Comparison of ENCODE assay signal across 8 cellular contexts in the genomic region with DNA sequence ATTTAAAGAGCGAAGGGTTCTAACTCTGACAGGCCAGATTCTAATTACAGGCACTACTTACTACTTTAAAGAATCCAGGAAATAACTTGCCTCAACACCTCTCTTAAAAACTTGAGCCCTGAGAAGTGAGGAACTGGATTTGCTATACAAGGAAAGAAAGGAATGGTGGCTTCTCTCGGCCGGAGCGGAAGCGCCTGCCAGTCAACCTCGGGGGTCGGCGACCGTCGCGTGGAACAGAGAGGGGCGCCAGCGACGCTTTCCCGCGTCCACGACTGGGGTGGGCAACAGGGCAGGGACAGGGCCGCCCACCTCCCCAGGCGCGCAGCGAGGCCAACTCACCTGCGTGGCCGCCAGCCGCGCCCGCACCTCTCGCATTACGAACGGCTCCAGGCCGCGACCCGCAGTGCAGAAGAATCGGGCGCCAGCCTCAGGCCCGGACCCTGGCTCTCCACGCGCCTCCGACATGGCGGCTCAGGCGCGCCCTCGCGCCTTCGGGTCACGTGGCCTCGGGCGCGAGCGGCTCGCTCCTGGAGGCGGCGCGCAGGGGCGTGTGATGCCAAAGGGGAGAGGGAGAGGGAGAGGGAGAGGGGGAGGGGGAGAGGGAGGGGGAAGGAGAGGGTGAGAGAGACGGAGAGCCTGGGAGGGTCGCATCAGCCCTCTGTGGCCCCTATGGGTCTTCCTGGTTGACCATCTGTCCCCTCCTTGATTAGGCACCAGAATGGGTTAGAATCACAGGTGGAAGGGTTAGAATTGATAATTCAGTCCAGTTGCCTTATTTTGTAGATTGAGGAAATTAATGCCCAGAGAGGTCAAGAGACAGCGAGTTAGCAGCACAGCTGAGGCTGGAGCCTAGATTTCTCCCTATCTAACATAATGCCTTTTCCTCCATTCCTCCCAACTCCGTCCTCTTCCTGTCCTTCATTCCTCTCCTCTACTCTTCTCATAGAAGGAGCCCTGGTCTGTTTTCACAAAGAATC. TPM values are rescaled to one million over a fixed set of nuclear protein-coding genes. Genes with fewer than 3 reads are reported as not detected.
DNase-seq lines count a peak whose midpoint lies in the region; ATAC-seq, FAIRE-seq and TF ChIP-seq lines count a peak whose summit lies in the region.

A gene with protein sequence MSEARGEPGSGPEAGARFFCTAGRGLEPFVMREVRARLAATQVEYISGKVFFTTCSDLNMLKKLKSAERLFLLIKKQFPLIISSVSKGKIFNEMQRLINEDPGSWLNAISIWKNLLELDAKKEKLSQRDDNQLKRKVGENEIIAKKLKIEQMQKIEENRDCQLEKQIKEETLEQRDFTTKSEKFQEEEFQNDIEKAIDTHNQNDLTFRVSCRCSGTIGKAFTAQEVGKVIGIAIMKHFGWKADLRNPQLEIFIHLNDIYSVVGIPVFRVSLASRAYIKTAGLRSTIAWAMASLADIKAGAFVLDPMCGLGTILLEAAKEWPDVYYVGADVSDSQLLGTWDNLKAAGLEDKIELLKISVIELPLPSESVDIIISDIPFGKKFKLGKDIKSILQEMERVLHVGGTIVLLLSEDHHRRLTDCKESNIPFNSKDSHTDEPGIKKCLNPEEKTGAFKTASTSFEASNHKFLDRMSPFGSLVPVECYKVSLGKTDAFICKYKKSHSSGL (minus strand): TSS at position 484 of the 977 bp plus-strand sequence. CDS start 19 bp downstream, at position 465.

- H3K9me3 ChIP-seq in astrocyte (ENCODE audit: insufficient read depth, low read depth, low read length), result no peaks in the 10 kb centered on the region

- no peak for FAIRE-seq in astrocyte (lab: Jason Lieb, UNC)

- H3K27me3 Mint-ChIP-seq in T-helper 2 cell treated with Interferon-gamma antibody and Interleukin-4, amounts not matched to agents 5 μg/mL and 100 μg/mL, for 36 hours (ENCODE audit: low read depth), result no peaks in the 10 kb centered on the region
- H3K27me3 Mint-ChIP-seq in astrocyte (ENCODE audit: low read depth, unreplicated experiment), result no peaks in the 10 kb centered on the region

- no peaks in the 10 kb centered on the region for H3K27me3 ChIP-seq in astrocyte (ENCODE audit: insufficient read depth, low read length)

- peaks cover 4% of the 10 kb centered on the region for H3K9me3 Mint-ChIP-seq in T-helper 2 cell treated with Interferon-gamma antibody and Interleukin-4, amounts not matched to agents 5 μg/mL and 100 μg/mL, for 36 hours
- H3K9me3 Mint-ChIP-seq in astrocyte (ENCODE audit: unreplicated experiment), result peaks cover 3% of the 10 kb centered on the region

- H4K20me1 ChIP-seq in astrocyte (ENCODE audit: insufficient read depth, low read length), result peaks cover 5% of the 10 kb centered on the region

- peaks cover 20% of the 10 kb centered on the region for H3K4me1 ChIP-seq in astrocyte (ENCODE audit: insufficient read depth, low read length)

- H2AFZ ChIP-seq in astrocyte (ENCODE audit: low read depth, low read length), result peak within 1 kb of the TSS; percentile 95

- no peaks in the 10 kb centered on the region for H3K36me3 ChIP-seq in astrocyte (ENCODE audit: insufficient read depth, low read length)

- peak within 1 kb of the TSS; percentile 96 for H3K27ac Mint-ChIP-seq in T-helper 2 cell treated with Interferon-gamma antibody and Interleukin-4, amounts not matched to agents 5 μg/mL and 100 μg/mL, for 36 hours
- peak within 1 kb of the TSS; percentile 58 for H3K27ac Mint-ChIP-seq in astrocyte (ENCODE audit: unreplicated experiment)

- peak within 1 kb of the TSS; percentile 85 for H3K4me2 ChIP-seq in astrocyte (ENCODE audit: low read length)

- ATAC-seq in HG02678 (IDR thresholded peaks at IDR 0.05; ENCODE audit: unreplicated experiment), result peak; percentile 81

- peaks cover 48% of the 10 kb centered on the region for H3K4me1 Mint-ChIP-seq in T-helper 2 cell treated with Interferon-gamma antibody and Interleukin-4, amounts not matched to agents 5 μg/mL and 100 μg/mL, for 36 hours (ENCODE audit: low read depth)
- peaks cover 40% of the 10 kb centered on the region for H3K4me1 Mint-ChIP-seq in astrocyte (ENCODE audit: low read depth, unreplicated experiment)

- DNase-seq in NCI-H128 (lab: John Stamatoyannopoulos, UW; ENCODE audit: unreplicated experiment) (peak; percentile 57), astrocyte (ENCODE audit: low read depth) (peak; percentile 51), hippocampal formation (lab: John Stamatoyannopoulos, UW) (peak; percentile 42 to 53), retina (peak; percentile 95), cortex of kidney (lab: John Stamatoyannopoulos, UW) (no peak)
- peak; percentile 71 for DNase-seq in T-helper 2 cell treated with Interferon-gamma antibody and Interleukin-4, amounts not matched to agents 5 μg/mL and 100 μg/mL, for 36 hours (ENCODE audit: low spot score)

- TF ChIP-seq POLR2A in GM15510 (IDR thresholded peaks at IDR 0.05; ENCODE audit: borderline replicate concordance, extremely low read depth, insufficient read length), result peak; percentile 87

- TF ChIP-seq CTCF in astrocyte (IDR thresholded peaks at IDR 0.05; ENCODE audit: insufficient read depth, low read depth, low read length), result no peak

- H3K9ac ChIP-seq in astrocyte (ENCODE audit: low read length), result peak within 1 kb of the TSS; percentile 89

- peak within 1 kb of the TSS; percentile 78 for H3K27ac ChIP-seq in astrocyte (ENCODE audit: low read depth, low read length)

- peaks cover 27% of the 10 kb centered on the region for H3K36me3 Mint-ChIP-seq in T-helper 2 cell treated with Interferon-gamma antibody and Interleukin-4, amounts not matched to agents 5 μg/mL and 100 μg/mL, for 36 hours (ENCODE audit: low read depth)
- H3K36me3 Mint-ChIP-seq in astrocyte (ENCODE audit: low read depth, unreplicated experiment), result peaks cover 5% of the 10 kb centered on the region

- peak within 1 kb of the TSS; percentile 76 for H3K4me3 ChIP-seq in astrocyte (ENCODE audit: insufficient read depth, low read depth, low read length)

- peak within 1 kb of the TSS; percentile 96 for H3K4me3 Mint-ChIP-seq in T-helper 2 cell treated with Interferon-gamma antibody and Interleukin-4, amounts not matched to agents 5 μg/mL and 100 μg/mL, for 36 hours
- H3K4me3 Mint-ChIP-seq in astrocyte (ENCODE audit: unreplicated experiment), result peak within 1 kb of the TSS; percentile 92

- H3K79me2 ChIP-seq in astrocyte (ENCODE audit: insufficient read depth, low read length), result peaks cover 49% of the 10 kb centered on the region

RNA-seq across cellular contexts. Expression of the gene that starts here (rescaled TPM):
- 9.4 and 11.5 TPM in 2 replicates for total RNA-seq in astrocyte
